ENCODE assay signal across 9 cellular contexts in genomic region chr4:115331241-115331640, GRCh38.
"Had no signal": no experiment of that assay in that cellular context is flagged by ENCODE, and none has a peak within 500 bp of the region (broad histone marks: within the 10 kb centered on the region; RNA-seq: fewer than 3 reads in every experiment).

No MANE protein-coding gene starts in this region.

- FAIRE-seq: H1, H54, HTR-8/SVneo, K562 had no signal

- H3K4me2 ChIP-seq: GM23338 had no signal

- H2AFZ ChIP-seq: GM23338 had no signal

- ATAC-seq: GM23338, K562 had no signal

- H3K4me3 ChIP-seq: GM23338, K562 had no signal

- DNase-seq: H9, HCEC 1CT, HFFc6, IMR-90 had no signal
